ENCODE assay signal across 25 cellular contexts in genomic region chr1:5907966-5908365, GRCh38.
"Had no signal": no experiment of that assay in that cellular context is flagged by ENCODE, and none has a peak within 500 bp of the region (broad histone marks: within the 10 kb centered on the region; RNA-seq: fewer than 3 reads in every experiment).

No MANE protein-coding gene starts in this region.

- H3K9me3 Mint-ChIP-seq: activated naive CD8-positive, alpha-beta T cell treated with anti-CD3 and anti-CD28 coated beads for 36 hours; natural killer cell; stimulated activated naive B cell treated with anti-CD40 and anti-IgM and Interleukin-4, amounts not matched to agents 10 μg/mL and 1 μg/mL and 100 μg/mL, for 72 hours had no signal

- H3K36me3 Mint-ChIP-seq: activated naive CD8-positive, alpha-beta T cell treated with anti-CD3 and anti-CD28 coated beads for 36 hours; natural killer cell had no signal

- H3K4me3 Mint-ChIP-seq: activated naive CD8-positive, alpha-beta T cell treated with anti-CD3 and anti-CD28 coated beads for 36 hours; natural killer cell; stimulated activated naive B cell treated with anti-CD40 and anti-IgM and Interleukin-4, amounts not matched to agents 10 μg/mL and 1 μg/mL and 100 μg/mL, for 72 hours had no signal

- H3K27ac ChIP-seq: adrenal gland, body of pancreas, esophagus muscularis mucosa, foreskin keratinocyte, heart left ventricle, left ventricle myocardium inferior, ovary, psoas muscle, sigmoid colon, stomach, thyroid gland, upper lobe of right lung, VCaP had no signal

- H3K4me3 ChIP-seq: adrenal gland, body of pancreas, esophagus muscularis mucosa, heart left ventricle, left ventricle myocardium inferior, lung, ovary, psoas muscle, sigmoid colon, stomach, thyroid gland, upper lobe of right lung had no signal

- DNase-seq: activated CD4-positive, alpha-beta T cell treated with anti-CD3 and anti-CD28 coated beads for 4 hours; activated CD4-positive, alpha-beta T cell treated with anti-CD3 and anti-CD28 coated beads, Interleukin-2, amount 50 U/mL, for 48 hours; activated effector memory CD4-positive, alpha-beta T cell treated with Interleukin-2 at 50 U/mL for 16 hours; activated naive CD4-positive, alpha-beta T cell treated with Interleukin-2 at 50 U/mL for 16 hours; activated naive CD8-positive, alpha-beta T cell treated with anti-CD3 and anti-CD28 coated beads for 36 hours; activated T-cell treated with anti-CD3 and anti-CD28 coated beads, Interleukin-2, amount 50 U/mL, for 48 hours; body of pancreas; foreskin keratinocyte; left ventricle myocardium inferior; mesendoderm; natural killer cell; ovary; psoas muscle; sigmoid colon; small intestine; stimulated activated CD4-positive, alpha-beta T cell treated with anti-CD3 and anti-CD28 coated beads, Interleukin-1b, Interleukin-23, amount 100 ng/mL, for 48 hours; stimulated activated naive B cell treated with anti-CD40 and anti-IgM and Interleukin-4, amounts not matched to agents 10 μg/mL and 1 μg/mL and 100 μg/mL, for 72 hours; stomach; thyroid gland; upper lobe of right lung had no signal

- ATAC-seq: body of pancreas; foreskin keratinocyte; heart left ventricle; natural killer cell; psoas muscle; stimulated activated naive B cell treated with anti-CD40 and anti-IgM and Interleukin-4, amounts not matched to agents 10 μg/mL and 1 μg/mL and 100 μg/mL, for 72 hours; upper lobe of right lung had no signal

- H3K27ac Mint-ChIP-seq: activated naive CD8-positive, alpha-beta T cell treated with anti-CD3 and anti-CD28 coated beads for 36 hours; natural killer cell had no signal

- H3K4me1 Mint-ChIP-seq: activated naive CD8-positive, alpha-beta T cell treated with anti-CD3 and anti-CD28 coated beads for 36 hours; natural killer cell; stimulated activated naive B cell treated with anti-CD40 and anti-IgM and Interleukin-4, amounts not matched to agents 10 μg/mL and 1 μg/mL and 100 μg/mL, for 72 hours had no signal

- H3K27me3 Mint-ChIP-seq: activated naive CD8-positive, alpha-beta T cell treated with anti-CD3 and anti-CD28 coated beads for 36 hours; stimulated activated naive B cell treated with anti-CD40 and anti-IgM and Interleukin-4, amounts not matched to agents 10 μg/mL and 1 μg/mL and 100 μg/mL, for 72 hours had no signal
